ENCODE assay signal across 28 cellular contexts in the genomic region with DNA sequence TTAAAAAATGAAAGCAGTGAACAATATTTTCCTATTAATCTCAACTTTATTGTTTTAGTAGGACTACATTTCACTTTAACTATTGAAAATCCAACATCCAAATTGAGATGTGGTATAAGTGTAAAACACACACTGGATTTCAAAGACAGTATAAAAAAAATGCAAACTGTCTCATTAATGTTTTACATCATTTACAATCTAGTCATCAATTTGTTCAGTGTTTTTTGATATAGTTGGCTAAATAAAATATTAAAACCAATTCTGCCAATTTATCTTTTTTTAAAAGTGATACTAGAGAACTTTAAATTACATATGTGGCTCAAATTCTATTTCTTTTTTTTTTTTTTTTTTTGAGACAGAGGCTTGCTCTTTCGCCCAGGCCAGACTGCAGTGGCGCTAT.
"Had no signal": no experiment of that assay in that cellular context is flagged by ENCODE, and none has a peak within 500 bp of the region (broad histone marks: within the 10 kb centered on the region; RNA-seq: fewer than 3 reads in every experiment).

No MANE protein-coding gene starts in this region.

- H3K9ac ChIP-seq: neural progenitor cell, parathyroid adenoma had no signal

- H3K36me3 ChIP-seq: neural progenitor cell, ovary, spleen, suprapubic skin, tibial artery, transverse colon, upper lobe of right lung, uterus had no signal

- H3K4me1 ChIP-seq: neural progenitor cell, parathyroid adenoma, psoas muscle, spleen, suprapubic skin, testis, tibial artery, uterus had no signal

- H3K27ac ChIP-seq: neural progenitor cell, ovary, parathyroid adenoma, psoas muscle, skin epidermis, spleen, suprapubic skin, testis, tibial artery, transverse colon, upper lobe of right lung, uterus had no signal

- H3K4me3 ChIP-seq: neural progenitor cell, ovary, psoas muscle, skin epidermis, smooth muscle cell, spleen, suprapubic skin, testis, tibial artery, transverse colon, upper lobe of right lung, uterus had no signal

- DNase-seq: natural killer cell; occipital lobe; ovary; posterior cingulate gyrus; psoas muscle; right cardiac atrium; spleen; stimulated activated CD4-positive, alpha-beta T cell treated with anti-CD3 and anti-CD28 coated beads, Interleukin-12 subunit alpha, Interleukin-12 subunit beta, amount 100 ng/mL, for 4 hours; stimulated activated CD4-positive, alpha-beta T cell treated with anti-CD3 and anti-CD28 coated beads, Interleukin-1b, Interleukin-23, amount 100 ng/mL, for 48 hours; stimulated activated CD4-positive, alpha-beta T cell treated with anti-CD3 and anti-CD28 coated beads, Interleukin-4, amount 100 ng/mL, for 1 hour; stimulated activated CD4-positive, alpha-beta T cell treated with anti-CD3 and anti-CD28 coated beads, Interleukin-4, amount 100 ng/mL, for 4 hours; stimulated activated CD8-positive, alpha-beta memory T cell treated with anti-CD3 and anti-CD28 coated beads, Interleukin-4, amount 100 ng/mL, for 48 hours; stimulated activated naive CD4-positive, alpha-beta T cell; stimulated activated naive CD8-positive, alpha-beta T cell treated with anti-CD3 and anti-CD28 coated beads, Interleukin-15, amount 100 ng/mL, for 72 hours; stimulated activated naive CD8-positive, alpha-beta T cell treated with anti-CD3 and anti-CD28 coated beads, Interleukin-15, Interleukin-2, amounts not matched to agents 100 U/mL and 50 U/mL, for 24 hours; substantia nigra; testis; tibial artery; transverse colon; upper lobe of right lung; uterus had no signal

- H3K27me3 ChIP-seq: neural progenitor cell, ovary, spleen, suprapubic skin, testis, tibial artery, transverse colon, upper lobe of right lung, uterus had no signal

- H3K9me3 ChIP-seq: ovary, psoas muscle, spleen, suprapubic skin, testis, tibial artery, transverse colon, upper lobe of right lung, uterus had no signal

- H3K4me2 ChIP-seq: neural progenitor cell, smooth muscle cell had no signal

- H2AFZ ChIP-seq: neural progenitor cell, parathyroid adenoma had no signal

- ATAC-seq: natural killer cell; psoas muscle; right cardiac atrium; sciatic nerve; stimulated activated memory B cell treated with anti-CD40 and anti-IgM and Interleukin-4, amounts not matched to agents 10 μg/mL and 1 μg/mL and 100 μg/mL, for 72 hours; stimulated activated naive CD8-positive, alpha-beta T cell treated with anti-CD3 and anti-CD28 coated beads, Interleukin-15, amount 100 ng/mL, for 72 hours; stimulated activated naive CD8-positive, alpha-beta T cell treated with anti-CD3 and anti-CD28 coated beads, Interleukin-15, Interleukin-2, amounts not matched to agents 100 U/mL and 50 U/mL, for 24 hours; upper lobe of right lung had no signal
